ENCODE assay signal across 8 cellular contexts in genomic region chr7:4631664-4632171, GRCh38. TPM values are rescaled to one million over a fixed set of nuclear protein-coding genes. Genes with fewer than 3 reads are reported as not detected.
DNase-seq lines count a peak whose midpoint lies in the region; ATAC-seq and TF ChIP-seq lines count a peak whose summit lies in the region.

No MANE protein-coding gene starts in this region.

- no peak for TF ChIP-seq POLR2A in esophagus squamous epithelium (IDR thresholded peaks at IDR 0.05)

- DNase-seq in Caki2 (ENCODE audit: low read depth): peak; percentile 92
- peak; percentile 89 for DNase-seq in LoVo (ENCODE audit: low spot score)
- peak; percentile 90 for DNase-seq in SK-N-DZ (ENCODE audit: low spot score)
- DNase-seq in esophagus squamous epithelium (lab: John Stamatoyannopoulos, UW): no peak
- DNase-seq in mucosa of gallbladder (ENCODE audit: low spot score): peak; percentile 82
- no peak for DNase-seq in GF-D8 (lab: John Stamatoyannopoulos, UW)
- DNase-seq in activated naive CD8-positive, alpha-beta T cell treated with anti-CD3 and anti-CD28 coated beads, Interleukin-2, amount 50 U/mL, for 24 hours: no peak
- no peak for DNase-seq in activated T-cell treated with anti-CD3 and anti-CD28 coated beads, Interleukin-2, amount 50 U/mL, for 24 hours

- peaks cover 0 to 28% (median 13%) of the 10 kb centered on the region in 3 donors for H3K4me1 ChIP-seq in esophagus squamous epithelium

- in situ Hi-C loops in Caki2 (cut with HindIII; ENCODE audit: low pct_unique_long_range_greater_than_20kb, low sequenced_read_pairs): no loop called here

- WGBS in esophagus squamous epithelium, 2 donors: 15 to 33% methylated on average over 10 to 11 of the region's 17 CpGs

- H3K4me3 ChIP-seq in esophagus squamous epithelium: peak overlapping the region in 2 of 4 donors; percentile 30 to 56

- H3K4me3 Mint-ChIP-seq in activated naive CD8-positive, alpha-beta T cell treated with anti-CD3 and anti-CD28 coated beads, Interleukin-2, amount 50 U/mL, for 24 hours: no peak overlapping the region
- no peak overlapping the region for H3K4me3 Mint-ChIP-seq in activated T-cell treated with anti-CD3 and anti-CD28 coated beads, Interleukin-2, amount 50 U/mL, for 24 hours

- H3K27ac Mint-ChIP-seq in activated naive CD8-positive, alpha-beta T cell treated with anti-CD3 and anti-CD28 coated beads, Interleukin-2, amount 50 U/mL, for 24 hours: no peak overlapping the region
- no peak overlapping the region for H3K27ac Mint-ChIP-seq in activated T-cell treated with anti-CD3 and anti-CD28 coated beads, Interleukin-2, amount 50 U/mL, for 24 hours

- H3K9me3 Mint-ChIP-seq in activated naive CD8-positive, alpha-beta T cell treated with anti-CD3 and anti-CD28 coated beads, Interleukin-2, amount 50 U/mL, for 24 hours: no peaks in the 10 kb centered on the region
- no peaks in the 10 kb centered on the region for H3K9me3 Mint-ChIP-seq in activated T-cell treated with anti-CD3 and anti-CD28 coated beads, Interleukin-2, amount 50 U/mL, for 24 hours

- peak overlapping the region; percentile 39 to 86 (median 73) for H3K27ac ChIP-seq in esophagus squamous epithelium

- H3K9me3 ChIP-seq in esophagus squamous epithelium: no peaks in the 10 kb centered on the region

- H3K36me3 ChIP-seq in esophagus squamous epithelium: no peaks in the 10 kb centered on the region

- H3K36me3 Mint-ChIP-seq in activated naive CD8-positive, alpha-beta T cell treated with anti-CD3 and anti-CD28 coated beads, Interleukin-2, amount 50 U/mL, for 24 hours (ENCODE audit: low read depth): no peaks in the 10 kb centered on the region
- no peaks in the 10 kb centered on the region for H3K36me3 Mint-ChIP-seq in activated T-cell treated with anti-CD3 and anti-CD28 coated beads, Interleukin-2, amount 50 U/mL, for 24 hours (ENCODE audit: low read depth)

- no peak for ATAC-seq in activated naive CD8-positive, alpha-beta T cell treated with anti-CD3 and anti-CD28 coated beads, Interleukin-2, amount 50 U/mL, for 24 hours

- intact Hi-C loops in esophagus squamous epithelium (cut with DNase I): no loop called here

- no peaks in the 10 kb centered on the region for H3K4me1 Mint-ChIP-seq in activated naive CD8-positive, alpha-beta T cell treated with anti-CD3 and anti-CD28 coated beads, Interleukin-2, amount 50 U/mL, for 24 hours
- H3K4me1 Mint-ChIP-seq in activated T-cell treated with anti-CD3 and anti-CD28 coated beads, Interleukin-2, amount 50 U/mL, for 24 hours (ENCODE audit: low read depth): no peaks in the 10 kb centered on the region

- no peaks in the 10 kb centered on the region for H3K27me3 ChIP-seq in esophagus squamous epithelium

- TF ChIP-seq CTCF in esophagus squamous epithelium (IDR thresholded peaks at IDR 0.05): peak; percentile 37 to 83 (median 66)

- H3K27me3 Mint-ChIP-seq in activated naive CD8-positive, alpha-beta T cell treated with anti-CD3 and anti-CD28 coated beads, Interleukin-2, amount 50 U/mL, for 24 hours: peaks cover 11% of the 10 kb centered on the region
- peaks cover 7% of the 10 kb centered on the region for H3K27me3 Mint-ChIP-seq in activated T-cell treated with anti-CD3 and anti-CD28 coated beads, Interleukin-2, amount 50 U/mL, for 24 hours

RNA-seq across cellular contexts. Expression of gene FOXK1, which starts 50.4 kb away (rescaled TPM):
- total RNA-seq in Caki2 (2014; rRNA removed; shearing (Covaris generic); ENCODE audit: low replicate concordance): 13.2 and 19.8 TPM in 2 replicates
- polyA plus RNA-seq in SK-N-DZ (2014; cell fraction: cytosol; rRNA removed): 10.5 and 11.9 TPM in 2 replicates
- polyA plus RNA-seq in SK-N-DZ (2014; cell fraction: nucleus; rRNA removed): 11.5 and 14.7 TPM in 2 replicates
- total RNA-seq in esophagus squamous epithelium: 10 to 100 TPM; 11.9 to 25.7 (median 15.9) TPM
- total RNA-seq in mucosa of gallbladder: 27.0 TPM

Comparison
In these comparisons a context has a peak if more than half of its experiments do, and no peak if none do; other contexts are left out.
1. DNase-seq: peak in Caki2 (single experiment), LoVo (single experiment), SK-N-DZ (single experiment) and mucosa of gallbladder (single experiment); none in esophagus squamous epithelium (single experiment), GF-D8 (single experiment), activated naive CD8-positive, alpha-beta T cell treated with anti-CD3 and anti-CD28 coated beads, Interleukin-2, amount 50 U/mL, for 24 hours (single experiment) and activated T-cell treated with anti-CD3 and anti-CD28 coated beads, Interleukin-2, amount 50 U/mL, for 24 hours (single experiment).